ENCODE assay signal across 8 cellular contexts in the genomic region with DNA sequence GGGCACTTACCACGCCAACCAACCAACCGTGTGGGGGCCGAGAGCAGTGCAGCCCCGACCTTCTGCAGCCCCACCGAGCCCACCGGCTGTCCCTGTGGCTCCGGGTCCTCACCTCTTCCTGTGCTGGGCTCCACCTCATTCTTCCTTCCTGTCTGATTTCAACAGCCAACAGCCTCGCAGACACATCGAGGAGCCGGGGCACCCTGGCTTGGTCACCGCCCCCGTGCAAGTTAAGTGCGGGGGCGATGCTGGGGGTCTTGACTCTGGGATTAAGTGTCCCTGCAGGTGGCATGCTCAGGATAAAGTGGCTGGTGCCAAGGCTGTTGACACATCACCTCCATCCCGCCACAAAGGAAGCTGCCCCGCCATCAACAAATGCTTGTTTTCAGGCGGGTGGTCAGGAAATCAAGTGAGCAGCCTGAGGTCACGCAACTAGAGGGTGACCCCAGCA. TPM values are rescaled to one million over a fixed set of nuclear protein-coding genes. Genes with fewer than 3 reads are reported as not detected.
DNase-seq lines count a peak whose midpoint lies in the region; ATAC-seq and TF ChIP-seq lines count a peak whose summit lies in the region.

A gene with protein sequence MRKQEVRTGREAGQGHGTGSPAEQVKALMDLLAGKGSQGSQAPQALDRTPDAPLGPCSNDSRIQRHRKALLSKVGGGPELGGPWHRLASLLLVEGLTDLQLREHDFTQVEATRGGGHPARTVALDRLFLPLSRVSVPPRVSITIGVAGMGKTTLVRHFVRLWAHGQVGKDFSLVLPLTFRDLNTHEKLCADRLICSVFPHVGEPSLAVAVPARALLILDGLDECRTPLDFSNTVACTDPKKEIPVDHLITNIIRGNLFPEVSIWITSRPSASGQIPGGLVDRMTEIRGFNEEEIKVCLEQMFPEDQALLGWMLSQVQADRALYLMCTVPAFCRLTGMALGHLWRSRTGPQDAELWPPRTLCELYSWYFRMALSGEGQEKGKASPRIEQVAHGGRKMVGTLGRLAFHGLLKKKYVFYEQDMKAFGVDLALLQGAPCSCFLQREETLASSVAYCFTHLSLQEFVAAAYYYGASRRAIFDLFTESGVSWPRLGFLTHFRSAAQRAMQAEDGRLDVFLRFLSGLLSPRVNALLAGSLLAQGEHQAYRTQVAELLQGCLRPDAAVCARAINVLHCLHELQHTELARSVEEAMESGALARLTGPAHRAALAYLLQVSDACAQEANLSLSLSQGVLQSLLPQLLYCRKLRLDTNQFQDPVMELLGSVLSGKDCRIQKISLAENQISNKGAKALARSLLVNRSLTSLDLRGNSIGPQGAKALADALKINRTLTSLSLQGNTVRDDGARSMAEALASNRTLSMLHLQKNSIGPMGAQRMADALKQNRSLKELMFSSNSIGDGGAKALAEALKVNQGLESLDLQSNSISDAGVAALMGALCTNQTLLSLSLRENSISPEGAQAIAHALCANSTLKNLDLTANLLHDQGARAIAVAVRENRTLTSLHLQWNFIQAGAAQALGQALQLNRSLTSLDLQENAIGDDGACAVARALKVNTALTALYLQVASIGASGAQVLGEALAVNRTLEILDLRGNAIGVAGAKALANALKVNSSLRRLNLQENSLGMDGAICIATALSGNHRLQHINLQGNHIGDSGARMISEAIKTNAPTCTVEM (minus strand): TSS at position 102 of the 451 bp plus-strand sequence. CDS start 12,367 bp downstream, outside the sequence.

- ATAC-seq in thoracic aorta (ENCODE audit: insufficient number of reproducible peaks, low FRiP score, low read depth) (no peak), GM18502 (IDR thresholded peaks at IDR 0.05; ENCODE audit: poor library complexity, unreplicated experiment) (no peak)

- H3K9me3 ChIP-seq in esophagus squamous epithelium (no peaks in the 10 kb centered on the region), thoracic aorta (no peaks in the 10 kb centered on the region)

- peaks cover 0 to 30% (median 0%) of the 10 kb centered on the region in 4 donors for H3K27me3 ChIP-seq in esophagus squamous epithelium
- H3K27me3 ChIP-seq in thoracic aorta (replicated peaks; ENCODE audit: insufficient read depth): no peaks in the 10 kb centered on the region

- WGBS in esophagus squamous epithelium, 2 donors: 29 to 65% methylated on average over 16 to 17 of the region's 18 CpGs

- peaks cover 0 to 27% (median 0%) of the 10 kb centered on the region in 3 donors for H3K4me1 ChIP-seq in esophagus squamous epithelium
- no peaks in the 10 kb centered on the region for H3K4me1 ChIP-seq in thoracic aorta (ENCODE audit: control insufficient read depth in 1 of 2, low read depth in 2 of 2)

- H3K27ac ChIP-seq in esophagus squamous epithelium (peak within 1 kb of the TSS in 2 of 4 donors; percentile 19 to 50), thoracic aorta (no peak within 1 kb of the TSS)

- TF ChIP-seq CTCF in esophagus squamous epithelium (IDR thresholded peaks at IDR 0.05) (no peak), thoracic aorta (IDR thresholded peaks at IDR 0.05) (no peak)

- TF ChIP-seq POLR2A in esophagus squamous epithelium (IDR thresholded peaks at IDR 0.05): no peak

- H3K4me3 ChIP-seq in esophagus squamous epithelium (peak within 1 kb of the TSS; percentile 9 to 52 (median 33)), thoracic aorta (peak within 1 kb of the TSS; percentile 18)

- peaks cover 0 to 11% (median 3%) of the 10 kb centered on the region in 3 donors for H3K36me3 ChIP-seq in esophagus squamous epithelium
- H3K36me3 ChIP-seq in thoracic aorta: no peaks in the 10 kb centered on the region

- intact Hi-C loops in esophagus squamous epithelium (cut with DNase I): no loop called here

- DNase-seq in NOMO-1 (lab: John Stamatoyannopoulos, UW; ENCODE audit: unreplicated experiment in 2 of 2): peak; percentile 28 to 31
- no peak for DNase-seq in NOMO-1 treated with dmso at 0.1 percent for 144 hours (lab: John Stamatoyannopoulos, UW; ENCODE audit: unreplicated experiment)
- peak; percentile 24 to 26 for DNase-seq in activated CD4-positive, alpha-beta T cell treated with anti-CD3 and anti-CD28 coated beads, Interleukin-2, amount 50 U/mL, for 4 hours
- DNase-seq in esophagus squamous epithelium (lab: John Stamatoyannopoulos, UW): no peak
- no peak for DNase-seq in thoracic aorta (ENCODE audit: low spot score)
- no peak for DNase-seq in inferior parietal cortex (ENCODE audit: extremely low spot score)
- no peak for DNase-seq in DMS53 (lab: John Stamatoyannopoulos, UW)

RNA-seq across cellular contexts. Expression of the gene that starts here (rescaled TPM):
- 1 to 10 TPM in 3 of 4 donors, under 1 TPM in 1; 0.70 to 4.0 (median 1.8) TPM for total RNA-seq in esophagus squamous epithelium
- total RNA-seq in thoracic aorta: 1 to 10 TPM; 2.5 to 3.7 TPM

Comparison
In these comparisons a context has a peak if more than half of its experiments do, and no peak if none do; other contexts are left out.
1. DNase-seq: peak in NOMO-1 (2 of 2) and activated CD4-positive, alpha-beta T cell treated with anti-CD3 and anti-CD28 coated beads, Interleukin-2, amount 50 U/mL, for 4 hours (2 of 2); none in NOMO-1 treated with dmso at 0.1 percent for 144 hours (single experiment), esophagus squamous epithelium (single experiment), thoracic aorta (single experiment), inferior parietal cortex (single experiment) and DMS53 (single experiment).